In genomic region chr4:88147799-88148217, GRCh38 we compare ENCODE assay signal across 1 cellular context.
TF ChIP-seq lines count a peak whose summit lies in the region.

No MANE protein-coding gene starts in this region.

TF ChIP-seq in IMR-90, 13 proteins besides CTCF, POLR2A, EP300 and RAD21:
- no peak for TF ChIP-seq NFE2L2 (IDR thresholded peaks at IDR 0.05; ENCODE audit: low read depth, low read length)
- TF ChIP-seq MAFK (IDR thresholded peaks at IDR 0.05; ENCODE audit: low read depth, low read length) = peak; percentile 19; the same call in 1 of the 2 replicates
